8 cellular contexts compared by ENCODE assay signal in genomic region chr6:136551103-136551502, GRCh38. TPM values are rescaled to one million over a fixed set of nuclear protein-coding genes. Genes with fewer than 3 reads are reported as not detected.
DNase-seq lines count a peak whose midpoint lies in the region; ATAC-seq and TF ChIP-seq lines count a peak whose summit lies in the region.

No MANE protein-coding gene starts in this region.

- ATAC-seq in left colon (peak; percentile 12), HG02885 (IDR thresholded peaks at IDR 0.05; ENCODE audit: poor library complexity, unreplicated experiment) (no peak)

- TF ChIP-seq CTCF in thyroid gland (IDR thresholded peaks at IDR 0.05): no peak

- H3K36me3 ChIP-seq in thyroid gland: no peaks in the 10 kb centered on the region

- peak overlapping the region; percentile 52 to 85 (median 83) for H3K27ac ChIP-seq in thyroid gland

- H3K4me1 ChIP-seq in thyroid gland: peaks cover 0 to 13% of the 10 kb centered on the region in 2 donors

- WGBS in thyroid gland, 2 donors: 22 to 26% methylated on average over 8 of the region's 8 CpGs

- peaks cover 7% of the 10 kb centered on the region for H3K36me3 Mint-ChIP-seq in activated naive CD4-positive, alpha-beta T cell treated with anti-CD3 and anti-CD28 coated beads, Interleukin-2, amount 10 ng/mL, durations not matched to agents 7 days and 5 days
- no peaks in the 10 kb centered on the region for H3K36me3 Mint-ChIP-seq in activated T-helper 2 cell treated with anti-CD3 and anti-CD28 coated beads, Interferon-gamma antibody, Interleukin-2, Interleukin-4, amounts not matched to agents 10 μg/mL and 5 μg/mL and 100 μg/mL, durations not matched to agents 14 hours and 24 hours and 36 hours (ENCODE audit: low read depth)

- peaks cover 45% of the 10 kb centered on the region for H3K27me3 Mint-ChIP-seq in activated naive CD4-positive, alpha-beta T cell treated with anti-CD3 and anti-CD28 coated beads, Interleukin-2, amount 10 ng/mL, durations not matched to agents 7 days and 5 days
- H3K27me3 Mint-ChIP-seq in activated T-helper 2 cell treated with anti-CD3 and anti-CD28 coated beads, Interferon-gamma antibody, Interleukin-2, Interleukin-4, amounts not matched to agents 10 μg/mL and 5 μg/mL and 100 μg/mL, durations not matched to agents 14 hours and 24 hours and 36 hours (ENCODE audit: low read depth): peaks cover 56% of the 10 kb centered on the region

- H3K4me3 ChIP-seq in thyroid gland (replicated peaks in 1 of 3): peak overlapping the region; percentile 32 to 90 (median 74)

- H3K27ac Mint-ChIP-seq in activated naive CD4-positive, alpha-beta T cell treated with anti-CD3 and anti-CD28 coated beads, Interleukin-2, amount 10 ng/mL, durations not matched to agents 7 days and 5 days: no peak overlapping the region
- H3K27ac Mint-ChIP-seq in activated T-helper 2 cell treated with anti-CD3 and anti-CD28 coated beads, Interferon-gamma antibody, Interleukin-2, Interleukin-4, amounts not matched to agents 10 μg/mL and 5 μg/mL and 100 μg/mL, durations not matched to agents 14 hours and 24 hours and 36 hours: no peak overlapping the region

- intact Hi-C loops in activated T-helper 2 cell treated with anti-CD3 and anti-CD28 coated beads, Interferon-gamma antibody, Interleukin-2, Interleukin-4, amounts not matched to agents 10 μg/mL and 5 μg/mL and 100 μg/mL, durations not matched to agents 14 hours and 24 hours and 36 hours (cut with micrococcal nuclease): no loop called here
- intact Hi-C loops in left colon (cut with DNase I, micrococcal nuclease): no loop called here
- intact Hi-C loops in thyroid gland (cut with DNase I): no loop called here

- CTCF ChIA-PET in activated naive CD4-positive, alpha-beta T cell treated with anti-CD3 and anti-CD28 coated beads, Interleukin-2, amount 10 ng/mL, durations not matched to agents 7 days and 5 days (lab: Charles Lee): interaction anchor here (0.7 to 3.1 kb wide), 5 partner anchors 9 to 241 kb away, joined by 3 to 10 read pairs (median 5); partner anchors contain the start of gene MAP3K5

- no peak for DNase-seq in activated naive CD4-positive, alpha-beta T cell treated with anti-CD3 and anti-CD28 coated beads, Interleukin-2, amount 10 ng/mL, durations not matched to agents 7 days and 5 days
- DNase-seq in activated naive CD4-positive, alpha-beta T cell treated with anti-CD3 and anti-CD28 coated beads, Interleukin-2, amount 50 U/mL, for 16 hours: no peak
- DNase-seq in activated T-helper 2 cell treated with anti-CD3 and anti-CD28 coated beads, Interferon-gamma antibody, Interleukin-2, Interleukin-4, amounts not matched to agents 10 μg/mL and 5 μg/mL and 100 μg/mL, durations not matched to agents 14 hours and 24 hours and 36 hours (ENCODE audit: low spot score): no peak
- DNase-seq in left colon: no peak
- peak; percentile 46 to 47 for DNase-seq in thyroid gland
- no peak for DNase-seq in ecto neural progenitor cell (ENCODE audit: low spot score)
- no peak for DNase-seq in NCI-H1105 treated with DMSO at 0.1 percent for 48 hours (lab: John Stamatoyannopoulos, UW)

- H3K27me3 ChIP-seq in thyroid gland: no peaks in the 10 kb centered on the region

- no peaks in the 10 kb centered on the region for H3K9me3 Mint-ChIP-seq in activated naive CD4-positive, alpha-beta T cell treated with anti-CD3 and anti-CD28 coated beads, Interleukin-2, amount 10 ng/mL, durations not matched to agents 7 days and 5 days
- H3K9me3 Mint-ChIP-seq in activated T-helper 2 cell treated with anti-CD3 and anti-CD28 coated beads, Interferon-gamma antibody, Interleukin-2, Interleukin-4, amounts not matched to agents 10 μg/mL and 5 μg/mL and 100 μg/mL, durations not matched to agents 14 hours and 24 hours and 36 hours: no peaks in the 10 kb centered on the region

- peak overlapping the region; percentile 49 for H3K4me3 Mint-ChIP-seq in activated naive CD4-positive, alpha-beta T cell treated with anti-CD3 and anti-CD28 coated beads, Interleukin-2, amount 10 ng/mL, durations not matched to agents 7 days and 5 days
- peak overlapping the region; percentile 41 for H3K4me3 Mint-ChIP-seq in activated T-helper 2 cell treated with anti-CD3 and anti-CD28 coated beads, Interferon-gamma antibody, Interleukin-2, Interleukin-4, amounts not matched to agents 10 μg/mL and 5 μg/mL and 100 μg/mL, durations not matched to agents 14 hours and 24 hours and 36 hours (ENCODE audit: low read depth)

- no peak for TF ChIP-seq POLR2A in thyroid gland (IDR thresholded peaks at IDR 0.05)

- no peaks in the 10 kb centered on the region for H3K9me3 ChIP-seq in thyroid gland

- H3K4me1 Mint-ChIP-seq in activated naive CD4-positive, alpha-beta T cell treated with anti-CD3 and anti-CD28 coated beads, Interleukin-2, amount 10 ng/mL, durations not matched to agents 7 days and 5 days: peaks cover 11% of the 10 kb centered on the region
- peaks cover 7% of the 10 kb centered on the region for H3K4me1 Mint-ChIP-seq in activated T-helper 2 cell treated with anti-CD3 and anti-CD28 coated beads, Interferon-gamma antibody, Interleukin-2, Interleukin-4, amounts not matched to agents 10 μg/mL and 5 μg/mL and 100 μg/mL, durations not matched to agents 14 hours and 24 hours and 36 hours (ENCODE audit: low read depth)

RNA-seq across cellular contexts. Expression of gene MAP7, which starts 0.9 kb away (rescaled TPM):
- total RNA-seq in activated T-helper 2 cell treated with anti-CD3 and anti-CD28 coated beads, Interferon-gamma antibody, Interleukin-2, Interleukin-4, amounts not matched to agents 10 μg/mL and 5 μg/mL and 100 μg/mL, durations not matched to agents 14 hours and 24 hours and 36 hours: 0.94 and 1.2 TPM in 2 replicates
- total RNA-seq in left colon: 10 to 100 TPM; 72.6 to 82.7 TPM
- 10 to 100 TPM; 24.5 to 46.0 (median 36.0) TPM for total RNA-seq in thyroid gland

Comparison
In these comparisons a context has a peak if more than half of its experiments do, and no peak if none do; other contexts are left out.
1. DNase-seq: peak in thyroid gland (2 of 2); none in activated naive CD4-positive, alpha-beta T cell treated with anti-CD3 and anti-CD28 coated beads, Interleukin-2, amount 10 ng/mL, durations not matched to agents 7 days and 5 days (single experiment), activated naive CD4-positive, alpha-beta T cell treated with anti-CD3 and anti-CD28 coated beads, Interleukin-2, amount 50 U/mL, for 16 hours (single experiment), activated T-helper 2 cell treated with anti-CD3 and anti-CD28 coated beads, Interferon-gamma antibody, Interleukin-2, Interleukin-4, amounts not matched to agents 10 μg/mL and 5 μg/mL and 100 μg/mL, durations not matched to agents 14 hours and 24 hours and 36 hours (single experiment), left colon (0 of 2), ecto neural progenitor cell (single experiment) and NCI-H1105 treated with DMSO at 0.1 percent for 48 hours (single experiment).
2. RNA of gene MAP7, which starts 0.9 kb away (total RNA-seq): 72.6 to 82.7 TPM in left colon and 24.5 to 46.0 TPM in thyroid gland; 0.94 to 1.2 TPM in activated T-helper 2 cell treated with anti-CD3 and anti-CD28 coated beads, Interferon-gamma antibody, Interleukin-2, Interleukin-4, amounts not matched to agents 10 μg/mL and 5 μg/mL and 100 μg/mL, durations not matched to agents 14 hours and 24 hours and 36 hours; every median in the first group is over 10 times any median in the second.